Comparison of ENCODE assay signal across 14 cellular contexts in genomic region chr2:239959059-239959971, GRCh38.
DNase-seq lines count a peak whose midpoint lies in the region; ATAC-seq and TF ChIP-seq lines count a peak whose summit lies in the region.
"Had no signal": no experiment of that assay in that cellular context is flagged by ENCODE, and none has a peak within 500 bp of the region (broad histone marks: within the 10 kb centered on the region; RNA-seq: fewer than 3 reads in every experiment).

No MANE protein-coding gene starts in this region.

- H3K4me3 ChIP-seq in fibroblast of pulmonary artery (replicated peaks; ENCODE audit: low read depth, low read length) (no peak overlapping the region), prostate gland (no peak overlapping the region)
- no peak overlapping the region for H3K4me3 ChIP-seq in CD8-positive, alpha-beta memory T cell (ENCODE audit: low read length)

- in situ Hi-C loops in G401 (cut with HindIII; ENCODE audit: low sequenced_read_pairs): no loop called here

- WGBS in prostate gland: 66% methylated on average over 17 of the region's 17 CpGs

- POLR2A ChIA-PET in CD8-positive, alpha-beta memory T cell (lab: Charles Lee): no interaction called here

- no peaks in the 10 kb centered on the region for H3K27me3 Mint-ChIP-seq in activated T-helper 17 cell treated with anti-CD3 and anti-CD28 coated beads, Interleukin-2, amount 50 U/mL, for 72 hours
- H3K27me3 Mint-ChIP-seq in CD8-positive, alpha-beta memory T cell: no peaks in the 10 kb centered on the region

- TF ChIP-seq POLR2A in prostate gland (IDR thresholded peaks at IDR 0.05): no peak

- H3K9me3 ChIP-seq in prostate gland: no peaks in the 10 kb centered on the region
- no peaks in the 10 kb centered on the region for H3K9me3 ChIP-seq in CD8-positive, alpha-beta memory T cell (ENCODE audit: low read length)

- no peaks in the 10 kb centered on the region for H3K36me3 ChIP-seq in prostate gland
- no peaks in the 10 kb centered on the region for H3K36me3 ChIP-seq in CD8-positive, alpha-beta memory T cell (ENCODE audit: insufficient read depth, low read length)

- no peaks in the 10 kb centered on the region for H3K9me3 Mint-ChIP-seq in activated T-helper 17 cell treated with anti-CD3 and anti-CD28 coated beads, Interleukin-2, amount 50 U/mL, for 72 hours
- H3K9me3 Mint-ChIP-seq in CD8-positive, alpha-beta memory T cell: no peaks in the 10 kb centered on the region
- H3K9me3 Mint-ChIP-seq: activated T-cell treated with anti-CD3 and anti-CD28 coated beads, Interleukin-2, amount 50 U/mL, for 72 hours had no signal

- no peak overlapping the region for H3K4me3 Mint-ChIP-seq in activated T-helper 17 cell treated with anti-CD3 and anti-CD28 coated beads, Interleukin-2, amount 50 U/mL, for 72 hours
- H3K4me3 Mint-ChIP-seq in CD8-positive, alpha-beta memory T cell: peak overlapping the region in 1 of 7 donors; percentile 77
- H3K4me3 Mint-ChIP-seq: activated T-cell treated with anti-CD3 and anti-CD28 coated beads, Interleukin-2, amount 50 U/mL, for 72 hours had no signal

- H3K27ac Mint-ChIP-seq in activated T-helper 17 cell treated with anti-CD3 and anti-CD28 coated beads, Interleukin-2, amount 50 U/mL, for 72 hours: peak overlapping the region; percentile 16
- peak overlapping the region in 4 of 8 donors; percentile 25 to 93 (median 52) for H3K27ac Mint-ChIP-seq in CD8-positive, alpha-beta memory T cell
- H3K27ac Mint-ChIP-seq: activated T-cell treated with anti-CD3 and anti-CD28 coated beads, Interleukin-2, amount 50 U/mL, for 72 hours had no signal

- no peaks in the 10 kb centered on the region for H3K4me1 ChIP-seq in prostate gland (replicated peaks)
- no peaks in the 10 kb centered on the region for H3K4me1 ChIP-seq in CD8-positive, alpha-beta memory T cell (ENCODE audit: insufficient read depth, low read length)

- DNase-seq in G401 (ENCODE audit: low spot score) (peak; percentile 29), fibroblast of pulmonary artery (ENCODE audit: low read depth) (peak; percentile 5), prostate gland (ENCODE audit: low spot score) (no peak), GDM1 (lab: John Stamatoyannopoulos, UW) (no peak), NCI-H1417 treated with DMSO at 0.1 percent for 48 hours (lab: John Stamatoyannopoulos, UW) (no peak)
- no peak for DNase-seq in CD8-positive, alpha-beta memory T cell
- DNase-seq: activated T-cell treated with anti-CD3 and anti-CD28 coated beads, Interleukin-2, amount 50 U/mL, for 72 hours; central memory CD4-positive, alpha-beta T cell; KG1; NCI-H1930; NK-92 treated with Interleukin-12 subunit alpha and Interleukin-12 subunit beta, amount 100 ng/mL, for 24 hours had no signal

- H3K27ac ChIP-seq in prostate gland: peak overlapping the region; percentile 10 to 32
- H3K27ac ChIP-seq in CD8-positive, alpha-beta memory T cell (ENCODE audit: low read depth, low read length): no peak overlapping the region

- H3K27me3 ChIP-seq in prostate gland (replicated peaks; ENCODE audit: insufficient read depth): no peaks in the 10 kb centered on the region
- H3K27me3 ChIP-seq in CD8-positive, alpha-beta memory T cell (ENCODE audit: insufficient read depth, low read length, poor library complexity, severe bottlenecking): no peaks in the 10 kb centered on the region

- peaks cover 49% of the 10 kb centered on the region for H3K36me3 Mint-ChIP-seq in activated T-helper 17 cell treated with anti-CD3 and anti-CD28 coated beads, Interleukin-2, amount 50 U/mL, for 72 hours (ENCODE audit: low read depth)
- peaks cover 4 to 80% (median 10%) of the 10 kb centered on the region in 3 donors for H3K36me3 Mint-ChIP-seq in CD8-positive, alpha-beta memory T cell

- intact Hi-C loops in prostate gland (cut with DNase I): no loop called here

- no peak for ATAC-seq in activated T-helper 17 cell treated with anti-CD3 and anti-CD28 coated beads, Interleukin-2, amount 50 U/mL, for 72 hours (replicated peaks)
- ATAC-seq in GM19023 (IDR thresholded peaks at IDR 0.05; ENCODE audit: unreplicated experiment): no peak
- ATAC-seq: activated T-cell treated with anti-CD3 and anti-CD28 coated beads, Interleukin-2, amount 50 U/mL, for 72 hours; esophagus mucosa had no signal

- no peak for TF ChIP-seq CTCF in fibroblast of pulmonary artery (IDR thresholded peaks at IDR 0.05; ENCODE audit: low read length, missing control alignments)
- TF ChIP-seq CTCF in prostate gland (IDR thresholded peaks at IDR 0.05): no peak

- peaks cover 7% of the 10 kb centered on the region for H3K4me1 Mint-ChIP-seq in activated T-helper 17 cell treated with anti-CD3 and anti-CD28 coated beads, Interleukin-2, amount 50 U/mL, for 72 hours
- no peaks in the 10 kb centered on the region for H3K4me1 Mint-ChIP-seq in CD8-positive, alpha-beta memory T cell

- CTCF ChIA-PET in CD8-positive, alpha-beta memory T cell (lab: Charles Lee): no interaction called here

Comparison
In these comparisons a context has a peak if more than half of its experiments do, and no peak if none do; other contexts are left out.
1. DNase-seq: peak in G401 (single experiment) and fibroblast of pulmonary artery (single experiment); none in prostate gland (single experiment), GDM1 (single experiment), NCI-H1417 treated with DMSO at 0.1 percent for 48 hours (single experiment) and CD8-positive, alpha-beta memory T cell (0 of 5).